Comparison of ENCODE assay signal across 9 cellular contexts in genomic region chr10:70331486-70332268, GRCh38. TPM values are rescaled to one million over a fixed set of nuclear protein-coding genes. Genes with fewer than 3 reads are reported as not detected.
DNase-seq lines count a peak whose midpoint lies in the region; ATAC-seq and TF ChIP-seq lines count a peak whose summit lies in the region.
"Had no signal": no experiment of that assay in that cellular context is flagged by ENCODE, and none has a peak within 500 bp of the region (broad histone marks: within the 10 kb centered on the region; RNA-seq: fewer than 3 reads in every experiment).

No MANE protein-coding gene starts in this region.

- peak; percentile 62 for ATAC-seq in GM19372 (IDR thresholded peaks at IDR 0.05; ENCODE audit: low read depth, unreplicated experiment)
- ATAC-seq in memory B cell (ENCODE audit: low read depth): peak; percentile 98
- no peak for ATAC-seq in GM19035 (IDR thresholded peaks at IDR 0.05; ENCODE audit: unreplicated experiment)

- no peak overlapping the region for H3K4me3 ChIP-seq in CD8-positive, alpha-beta memory T cell (ENCODE audit: low read length)
- peak overlapping the region; percentile 17 to 36 for H3K4me3 ChIP-seq in duodenal mucosa (ENCODE audit: low read depth in 1 of 2, low read length in 2 of 2)
- H3K4me3 ChIP-seq: ovary had no signal

- H3K9ac ChIP-seq in duodenal mucosa (ENCODE audit: low read depth in 1 of 2, low read length in 2 of 2): no peak overlapping the region

- peaks cover 15 to 26% (median 15%) of the 10 kb centered on the region in 3 donors for H3K4me1 Mint-ChIP-seq in CD8-positive, alpha-beta memory T cell
- H3K4me1 Mint-ChIP-seq in memory B cell: peaks cover 25% of the 10 kb centered on the region

- peak overlapping the region in 4 of 7 donors; percentile 3 to 56 (median 18) for H3K4me3 Mint-ChIP-seq in CD8-positive, alpha-beta memory T cell
- peak overlapping the region; percentile 11 for H3K4me3 Mint-ChIP-seq in memory B cell

- no peak overlapping the region for H3K27ac ChIP-seq in CD8-positive, alpha-beta memory T cell (ENCODE audit: low read depth, low read length)
- H3K27ac ChIP-seq in duodenal mucosa (ENCODE audit: low read depth, low read length): no peak overlapping the region
- H3K27ac ChIP-seq: ovary had no signal

- H3K27me3 Mint-ChIP-seq in CD8-positive, alpha-beta memory T cell: no peaks in the 10 kb centered on the region
- H3K27me3 Mint-ChIP-seq in memory B cell: peaks cover 24% of the 10 kb centered on the region

- H3K27me3 ChIP-seq in CD8-positive, alpha-beta memory T cell (ENCODE audit: insufficient read depth, low read length, poor library complexity, severe bottlenecking): no peaks in the 10 kb centered on the region
- no peaks in the 10 kb centered on the region for H3K27me3 ChIP-seq in duodenal mucosa (ENCODE audit: control insufficient read depth in 1 of 2, insufficient read depth in 2 of 2, low read length in 2 of 2)
- H3K27me3 ChIP-seq: ovary had no signal

- peak in 3 of 5 donors; percentile 3 to 54 (median 20) for DNase-seq in CD8-positive, alpha-beta memory T cell
- DNase-seq in RPMI8226: peak; percentile 96
- DNase-seq in memory B cell (ENCODE audit: low spot score in 2 of 2): peak; percentile 35 to 58
- DNase-seq in T-helper 9 cell: no peak

- CTCF ChIA-PET in CD8-positive, alpha-beta memory T cell (lab: Charles Lee): interaction anchor here (2.8 kb wide), 1 partner anchor 32 kb away, joined by 10 read pairs; no protein-coding TSS in a partner anchor

- TF ChIP-seq EP300 in Ishikawa (IDR thresholded peaks at IDR 0.05; ENCODE audit: borderline replicate concordance): peak; percentile 65; the same call in 1 of the 2 replicates

- H3K9me3 Mint-ChIP-seq in CD8-positive, alpha-beta memory T cell: peaks cover 0 to 5% (median 0%) of the 10 kb centered on the region in 5 donors
- peaks cover 4% of the 10 kb centered on the region for H3K9me3 Mint-ChIP-seq in memory B cell

- H3K36me3 Mint-ChIP-seq in CD8-positive, alpha-beta memory T cell: peaks cover 0 to 11% (median 4%) of the 10 kb centered on the region in 3 donors
- peaks cover 3% of the 10 kb centered on the region for H3K36me3 Mint-ChIP-seq in memory B cell

- POLR2A ChIA-PET in CD8-positive, alpha-beta memory T cell (lab: Charles Lee): no interaction called here

- H3K36me3 ChIP-seq in CD8-positive, alpha-beta memory T cell (ENCODE audit: insufficient read depth, low read length): no peaks in the 10 kb centered on the region
- no peaks in the 10 kb centered on the region for H3K36me3 ChIP-seq in duodenal mucosa (ENCODE audit: control insufficient read depth in 1 of 2, insufficient read depth in 2 of 2, low read length in 2 of 2)
- H3K36me3 ChIP-seq: ovary had no signal

- TF ChIP-seq RAD21 in Ishikawa (IDR thresholded peaks at IDR 0.05; ENCODE audit: low read depth): peak; percentile 65

- H3K4me1 ChIP-seq in CD8-positive, alpha-beta memory T cell (ENCODE audit: insufficient read depth, low read length): peaks cover 17% of the 10 kb centered on the region
- H3K4me1 ChIP-seq in duodenal mucosa (ENCODE audit: control insufficient read depth in 1 of 2, insufficient read depth in 2 of 2, low read length in 2 of 2): peaks cover 20 to 30% of the 10 kb centered on the region in 2 donors

- H3K9me3 ChIP-seq in CD8-positive, alpha-beta memory T cell (ENCODE audit: low read length): no peaks in the 10 kb centered on the region
- H3K9me3 ChIP-seq in duodenal mucosa (ENCODE audit: control insufficient read depth in 1 of 2, low read length in 2 of 2): peaks cover 0 to 4% of the 10 kb centered on the region in 2 donors
- H3K9me3 ChIP-seq: ovary had no signal

- peak overlapping the region in 5 of 8 donors; percentile 7 to 55 (median 34) for H3K27ac Mint-ChIP-seq in CD8-positive, alpha-beta memory T cell
- no peak overlapping the region for H3K27ac Mint-ChIP-seq in memory B cell

TF ChIP-seq in Ishikawa, 13 proteins besides CTCF, POLR2A, EP300 and RAD21:
- peak; percentile 57 for TF ChIP-seq MAX (IDR thresholded peaks at IDR 0.05)
- no peak for TF ChIP-seq CEBPB (IDR thresholded peaks at IDR 0.05)
- TF ChIP-seq FOXM1 (IDR thresholded peaks at IDR 0.05; ENCODE audit: borderline replicate concordance, low read depth): no peak
- peak; percentile 96 for TF ChIP-seq NFIC (IDR thresholded peaks at IDR 0.05)
- TF ChIP-seq TEAD4 (IDR thresholded peaks at IDR 0.05): peak; percentile 54
- TF ChIP-seq TCF12 (IDR thresholded peaks at IDR 0.05; ENCODE audit: low read depth): peak; percentile 82
- no peak for TF ChIP-seq CREB1 (IDR thresholded peaks at IDR 0.05; ENCODE audit: low read depth)
- TF ChIP-seq REST (IDR thresholded peaks at IDR 0.05; ENCODE audit: low read depth): no peak

RNA-seq across cellular contexts. Expression of gene NPFFR1, which starts 47.9 kb away (rescaled TPM):
- total RNA-seq in CD8-positive, alpha-beta memory T cell: not detected
- polyA plus RNA-seq in CD8-positive, alpha-beta memory T cell: not detected

RNA-seq across cellular contexts. Expression of gene LRRC20, which starts 50.7 kb away (rescaled TPM):
- 10 to 100 TPM; 12.1 to 12.8 TPM for total RNA-seq in CD8-positive, alpha-beta memory T cell
- polyA plus RNA-seq in CD8-positive, alpha-beta memory T cell: 2.8 TPM
